Comparison of ENCODE assay signal across 17 cellular contexts in genomic region chr11:11250470-11250869, GRCh38.
"Had no signal": no experiment of that assay in that cellular context is flagged by ENCODE, and none has a peak within 500 bp of the region (broad histone marks: within the 10 kb centered on the region; RNA-seq: fewer than 3 reads in every experiment).

No MANE protein-coding gene starts in this region.

- H3K4me1 ChIP-seq: lower lobe of right lung, stomach, testis, upper lobe of right lung had no signal

- H3K36me3 ChIP-seq: esophagus squamous epithelium, lower lobe of right lung, ovary, spleen, stomach, upper lobe of right lung had no signal

- H3K27me3 ChIP-seq: esophagus squamous epithelium, ovary, spleen, stomach, testis, upper lobe of right lung had no signal

- H3K27ac ChIP-seq: coronary artery, esophagus squamous epithelium, lower lobe of right lung, ovary, spleen, stomach, testis, upper lobe of right lung had no signal

- H3K4me3 ChIP-seq: coronary artery, esophagus squamous epithelium, lower lobe of right lung, ovary, spleen, stomach, testis, upper lobe of right lung had no signal

- DNase-seq: activated CD4-positive, alpha-beta memory T cell treated with anti-CD3 and anti-CD28 coated beads, Interleukin-2, amount 10 ng/mL, durations not matched to agents 7 days and 5 days; activated CD4-positive, alpha-beta T cell treated with anti-CD3 and anti-CD28 coated beads for 4 hours; activated naive CD4-positive, alpha-beta T cell treated with anti-CD3 and anti-CD28 coated beads, Interleukin-2, amount 10 ng/mL, durations not matched to agents 7 days and 5 days; activated T-cell treated with anti-CD3 and anti-CD28 coated beads, Interleukin-2, amount 50 U/mL, for 24 hours; central memory CD4-positive, alpha-beta T cell; effector CD4-positive, alpha-beta T cell; esophagus squamous epithelium; left cardiac atrium; lower lobe of right lung; naive B cell; ovary; stomach; T-helper 2 cell; testis; upper lobe of right lung had no signal

- H3K9me3 ChIP-seq: esophagus squamous epithelium, lower lobe of right lung, ovary, spleen, stomach, testis, upper lobe of right lung had no signal
